In genomic region chr1:8875216-8875861, GRCh38 we compare ENCODE assay signal across 8 cellular contexts. TPM values are rescaled to one million over a fixed set of nuclear protein-coding genes. Genes with fewer than 3 reads are reported as not detected.
DNase-seq lines count a peak whose midpoint lies in the region; ATAC-seq and TF ChIP-seq lines count a peak whose summit lies in the region.

No MANE protein-coding gene starts in this region.

- H3K79me2 ChIP-seq in SU-DHL-6 (ENCODE audit: insufficient read depth, low read length): peaks cover 81% of the 10 kb centered on the region
- peaks cover 76% of the 10 kb centered on the region for H3K79me2 ChIP-seq in fibroblast of lung (ENCODE audit: control insufficient read depth, insufficient read depth, low read length)

- peak overlapping the region; percentile 1; the same call in 1 of the 2 replicates for H3K4me3 ChIP-seq in H7 (ENCODE audit: insufficient read depth, low read depth, low read length)
- H3K4me3 ChIP-seq in SU-DHL-6 (ENCODE audit: insufficient read depth, low read length, poor library complexity, severe bottlenecking): no peak overlapping the region
- H3K4me3 ChIP-seq in fibroblast of lung (replicated peaks in 1 of 4; ENCODE audit: control extremely low read depth in 1 of 4, insufficient read depth in 1 of 4, low read depth in 3 of 4, low read length in 4 of 4): peak overlapping the region in 2 of 4 experiments; percentile 76 to 94
- H3K4me3 ChIP-seq in skin epidermis: peak overlapping the region in 3 of 7 experiments; percentile 55 to 89 (median 80)

- H3K36me3 ChIP-seq in H7 (replicated peaks; ENCODE audit: control insufficient read depth, insufficient read depth, low read length) (peaks cover 47% of the 10 kb centered on the region), SU-DHL-6 (ENCODE audit: low read length) (peaks cover 58% of the 10 kb centered on the region), fibroblast of lung (ENCODE audit: control insufficient read depth, insufficient read depth, low read length) (peaks cover 27% of the 10 kb centered on the region)

- H4K20me1 ChIP-seq in SU-DHL-6 (ENCODE audit: low read depth, low read length): peaks cover 61% of the 10 kb centered on the region
- H4K20me1 ChIP-seq in fibroblast of lung (ENCODE audit: control insufficient read depth, extremely low read depth, insufficient read depth, low read length): no peaks in the 10 kb centered on the region

- TF ChIP-seq CTCF in SU-DHL-6 (IDR thresholded peaks at IDR 0.05; ENCODE audit: insufficient read depth, low read length, poor library complexity, severe bottlenecking): no peak
- no peak for TF ChIP-seq CTCF in fibroblast of lung (conservative IDR thresholded peaks at IDR 0.05 in 1 of 2, IDR thresholded peaks at IDR 0.05 in 1 of 2; ENCODE audit: low read depth in 1 of 2, low read length in 2 of 2)

- H3F3A ChIP-seq in SU-DHL-6 (ENCODE audit: insufficient read depth): peaks cover 43% of the 10 kb centered on the region

- no peak overlapping the region for H2AFZ ChIP-seq in SU-DHL-6 (ENCODE audit: low read depth, low read length, severe bottlenecking)
- H2AFZ ChIP-seq in fibroblast of lung (ENCODE audit: low read length): no peak overlapping the region

- H3K27me3 ChIP-seq in H7 (ENCODE audit: control insufficient read depth, insufficient read depth, low read length) (no peaks in the 10 kb centered on the region), SU-DHL-6 (ENCODE audit: low read length) (no peaks in the 10 kb centered on the region), fibroblast of lung (ENCODE audit: control insufficient read depth, insufficient read depth, low read length) (no peaks in the 10 kb centered on the region)

- peak overlapping the region; percentile 87 for H3K4me2 ChIP-seq in SU-DHL-6 (ENCODE audit: low read depth, low read length, poor library complexity, severe bottlenecking)
- peak overlapping the region; percentile 13 for H3K4me2 ChIP-seq in fibroblast of lung (ENCODE audit: extremely low read depth, insufficient read depth, low read length)

- H3K4me1 ChIP-seq in fibroblast of lung (ENCODE audit: control insufficient read depth, extremely low read depth, insufficient read depth, low read length): peaks cover 32% of the 10 kb centered on the region

- ATAC-seq in HG03442 (IDR thresholded peaks at IDR 0.05; ENCODE audit: unreplicated experiment): no peak
- no peak for ATAC-seq in GM21576 (IDR thresholded peaks at IDR 0.05; ENCODE audit: unreplicated experiment)

- no peaks in the 10 kb centered on the region for H3K9me2 ChIP-seq in SU-DHL-6 (replicated peaks; ENCODE audit: insufficient read depth, low read length)

- H3K9me3 ChIP-seq in SU-DHL-6 (ENCODE audit: insufficient read depth, low read length) (no peaks in the 10 kb centered on the region), fibroblast of lung (ENCODE audit: control insufficient read depth, insufficient read depth, low read depth, low read length) (no peaks in the 10 kb centered on the region)

- no peak overlapping the region for H3K27ac ChIP-seq in SU-DHL-6 (ENCODE audit: low read depth, low read length)
- H3K27ac ChIP-seq in fibroblast of lung (ENCODE audit: insufficient read depth, low read length): no peak overlapping the region
- H3K27ac ChIP-seq in skin epidermis: peak overlapping the region in 19 of 21 experiments; percentile 9 to 99 (median 62)

- H3K9ac ChIP-seq in SU-DHL-6 (ENCODE audit: low read length): no peak overlapping the region
- no peak overlapping the region for H3K9ac ChIP-seq in fibroblast of lung (ENCODE audit: insufficient read depth, low read length)

- DNase-seq in H7 (no peak), fibroblast of lung (ENCODE audit: low read depth in 2 of 2) (no peak), NCI-H524 treated with DMSO at 0.1 percent for 48 hours (lab: John Stamatoyannopoulos, UW) (no peak)
- no peak for DNase-seq in stimulated activated naive CD4-positive, alpha-beta T cell (lab: John Stamatoyannopoulos, UW)

RNA-seq across cellular contexts. Expression of gene ENO1, which starts 3.1 kb away (rescaled TPM):
- 4,341 and 4,764 TPM in 2 replicates for total RNA-seq in H7 (2014; rRNA removed; shearing (Covaris generic))
- 963 and 971 TPM in 2 replicates for total RNA-seq in fibroblast of lung
- 1,177 and 1,629 TPM in 2 replicates for polyA plus RNA-seq in fibroblast of lung
- polyA plus RNA-seq in fibroblast of lung (2012): 1,392 and 2,021 TPM in 2 replicates
- 1,769 and 2,224 TPM in 2 replicates for polyA minus RNA-seq in fibroblast of lung (ENCODE audit: low replicate concordance)

RNA-seq across cellular contexts. Expression of gene RERE, which starts 57.9 kb away (rescaled TPM):
- total RNA-seq in H7 (2014; rRNA removed; shearing (Covaris generic)): 75.8 and 98.8 TPM in 2 replicates
- 45.7 and 51.0 TPM in 2 replicates for total RNA-seq in fibroblast of lung
- 3.7 and 5.8 TPM in 2 replicates for polyA plus RNA-seq in fibroblast of lung
- 39.9 and 56.9 TPM in 2 replicates for polyA plus RNA-seq in fibroblast of lung (2012)
- 79.4 and 89.4 TPM in 2 replicates for polyA minus RNA-seq in fibroblast of lung (ENCODE audit: low replicate concordance)

Comparison
In these comparisons a context has a peak if more than half of its experiments do, and no peak if none do; other contexts are left out.
1. H3K27ac ChIP-seq: peak in skin epidermis (19 of 21); none in SU-DHL-6 (single experiment) and fibroblast of lung (single experiment).